In genomic region chr1:95108792-95109191, GRCh38 we compare ENCODE assay signal across 1 cellular context.
TF ChIP-seq lines count a peak whose summit lies in the region.

No MANE protein-coding gene starts in this region.

TF ChIP-seq in GM23338, 12 proteins besides CTCF, POLR2A, EP300 and RAD21:
- TF ChIP-seq REST (IDR thresholded peaks at IDR 0.05; ENCODE audit: unreplicated experiment) = no peak
- TF ChIP-seq EZH2phosphoT487 (IDR thresholded peaks at IDR 0.05; ENCODE audit: unreplicated experiment) = no peak
- no peak for TF ChIP-seq EZH2 (IDR thresholded peaks at IDR 0.05; ENCODE audit: low read depth, unreplicated experiment)
- no peak for TF ChIP-seq STAT1 (IDR thresholded peaks at IDR 0.05; ENCODE audit: unreplicated experiment)
